In genomic region chr22:30235687-30236170, GRCh38 we compare ENCODE assay signal across 10 cellular contexts. TPM values are rescaled to one million over a fixed set of nuclear protein-coding genes. Genes with fewer than 3 reads are reported as not detected.
DNase-seq lines count a peak whose midpoint lies in the region; ATAC-seq and TF ChIP-seq lines count a peak whose summit lies in the region.
"Had no signal": no experiment of that assay in that cellular context is flagged by ENCODE, and none has a peak within 500 bp of the region (broad histone marks: within the 10 kb centered on the region; RNA-seq: fewer than 3 reads in every experiment).

No MANE protein-coding gene starts in this region.

- BruUV-seq in IMR-90 (replicated peaks; lab: Mats Ljungman, UMichigan) (no TSS peak), MCF 10A (replicated peaks; lab: Mats Ljungman, UMichigan) (no TSS peak)

- no peaks in the 10 kb centered on the region for H3K9me3 Mint-ChIP-seq in MCF 10A (ENCODE audit: unreplicated experiment)

- H3K56ac ChIP-seq in IMR-90 (ENCODE audit: extremely low read depth, insufficient read depth, low read length) = peak overlapping the region; percentile 94

- peak; percentile 85 for DNase-seq in AG10803 (ENCODE audit: low read depth)
- peak; percentile 88 for DNase-seq in IMR-90
- peak; percentile 57 for DNase-seq in MCF 10A (ENCODE audit: unreplicated experiment)
- DNase-seq in lung (ENCODE audit: low spot score) = peak; percentile 65
- DNase-seq in NCI-H2227 treated with DMSO at 0.1 percent for 48 hours (lab: John Stamatoyannopoulos, UW) = no peak

- H3K4me1 ChIP-seq in IMR-90 (ENCODE audit: control insufficient read depth, insufficient read depth, low read length) = peaks cover 35% of the 10 kb centered on the region
- H3K4me1 ChIP-seq in lung (ENCODE audit: control insufficient read depth in 2 of 2, insufficient read depth in 2 of 2, low read length in 2 of 2) = no peaks in the 10 kb centered on the region

- peak overlapping the region; percentile 78 for H2BK15ac ChIP-seq in IMR-90 (ENCODE audit: low read depth, low read length)

- peaks cover 3% of the 10 kb centered on the region; the same call in 1 of the 2 replicates for H3K36me3 ChIP-seq in IMR-90 (ENCODE audit: control insufficient read depth, insufficient read depth, low read length)
- no peaks in the 10 kb centered on the region for H3K36me3 ChIP-seq in lung (ENCODE audit: control insufficient read depth in 2 of 2, insufficient read depth in 2 of 2, low read length in 2 of 2)

- ATAC-seq in IMR-90 (ENCODE audit: low read depth) (peak; percentile 61), lung (ENCODE audit: insufficient read depth, low FRiP score) (no peak), GM21528 (IDR thresholded peaks at IDR 0.05; ENCODE audit: low FRiP score, unreplicated experiment) (no peak), HG03457 (IDR thresholded peaks at IDR 0.05; ENCODE audit: unreplicated experiment) (no peak), HG03521 (IDR thresholded peaks at IDR 0.05; ENCODE audit: unreplicated experiment) (no peak)
- ATAC-seq: left lobe of liver had no signal

- no peaks in the 10 kb centered on the region for H3K36me3 Mint-ChIP-seq in MCF 10A (ENCODE audit: insufficient read depth, unreplicated experiment)

- peak overlapping the region; percentile 97 for H2BK20ac ChIP-seq in IMR-90 (ENCODE audit: low read depth, low read length)

- peak overlapping the region; percentile 91 for H3K27ac ChIP-seq in IMR-90 (ENCODE audit: insufficient read depth, low read length)
- peak overlapping the region in 1 of 2 donors; percentile 52 for H3K27ac ChIP-seq in lung (ENCODE audit: low read depth in 1 of 2, low read length in 1 of 2)

- peak overlapping the region; percentile 97 for H2AK5ac ChIP-seq in IMR-90 (ENCODE audit: low read depth, low read length)

- TF ChIP-seq POLR2A in IMR-90 (IDR thresholded peaks at IDR 0.05; ENCODE audit: low read depth, low read length) = no peak

- no peak overlapping the region for H3K4me3 Mint-ChIP-seq in MCF 10A (ENCODE audit: unreplicated experiment)

- dilution Hi-C loops in IMR-90 (cut with HindIII; ENCODE audit: low sequenced_read_pairs, unreplicated experiment) = no loop called here

- no peaks in the 10 kb centered on the region for H3K9me3 ChIP-seq in IMR-90 (ENCODE audit: control insufficient read depth, insufficient read depth, low read length)
- no peaks in the 10 kb centered on the region for H3K9me3 ChIP-seq in lung (ENCODE audit: control insufficient read depth in 2 of 2, insufficient read depth in 1 of 2, low read length in 1 of 2)

- H2BK5ac ChIP-seq in IMR-90 (ENCODE audit: low read depth, low read length, poor library complexity, severe bottlenecking) = peak overlapping the region; percentile 87

- no peak overlapping the region for H3K4me2 ChIP-seq in IMR-90 (ENCODE audit: low read depth, low read length)

- peak overlapping the region; percentile 93 for H3K23ac ChIP-seq in IMR-90 (ENCODE audit: low read depth, low read length)

- peak overlapping the region; percentile 89 for H4K5ac ChIP-seq in IMR-90 (ENCODE audit: low read depth, low read length)

- H3K9me1 ChIP-seq in IMR-90 (ENCODE audit: insufficient read depth, low read length) = peaks cover 12% of the 10 kb centered on the region

- H3K27me3 Mint-ChIP-seq in MCF 10A (ENCODE audit: insufficient read depth, unreplicated experiment) = no peaks in the 10 kb centered on the region

- in situ Hi-C loops in IMR-90 (cut with MboI; ENCODE audit: low sequenced_read_pairs) = no loop called here

- H2AK9ac ChIP-seq in IMR-90 (replicated peaks; ENCODE audit: low read depth, low read length, poor library complexity) = peak overlapping the region; percentile 85

- peak overlapping the region; percentile 96 for H3K14ac ChIP-seq in IMR-90 (replicated peaks; ENCODE audit: low read depth, low read length)

- H2AFZ ChIP-seq in IMR-90 (replicated peaks; ENCODE audit: low read length, poor library complexity) = peak overlapping the region; percentile 25

- H4K91ac ChIP-seq in IMR-90 (ENCODE audit: insufficient read depth, low read depth, low read length) = peak overlapping the region; percentile 99

- intact Hi-C loops in IMR-90 (cut with micrococcal nuclease) = loop anchor here (1.0 to 5.0 kb wide), 2 partner anchors 28 to 38 kb away; no protein-coding TSS in a partner anchor
- intact Hi-C loops in MCF 10A (cut with micrococcal nuclease) = no loop called here

- WGBS in IMR-90 (ENCODE audit: extremely low coverage in 2 of 2, insufficient read length in 1 of 2), 2 experiments = 12% methylated on average over 7 of the region's 10 CpGs; no CpG with 5 or more reads in 1 of the 2 experiments
- WGBS in lung, 2 donors = 57 to 87% methylated on average over 10 of the region's 10 CpGs

- peak overlapping the region; percentile 78 for H3K27ac Mint-ChIP-seq in MCF 10A (ENCODE audit: low read depth, unreplicated experiment)

- peak overlapping the region; percentile 98 to 99 for H4K8ac ChIP-seq in IMR-90 (ENCODE audit: low read depth in 2 of 2, low read length in 2 of 2)

- no peak for TF ChIP-seq RAD21 in IMR-90 (IDR thresholded peaks at IDR 0.05; ENCODE audit: low read length)

- CTCF ChIA-PET in IMR-90 (lab: Yijun Ruan, JAX) (no interaction called here), MCF 10A (lab: Yijun Ruan, JAX) (interaction anchor here (0.8 to 0.9 kb wide), 2 partner anchors 27 to 53 kb away, joined by 3 read pairs; partner anchors contain the start of gene CASTOR1)

- peak overlapping the region; percentile 99 for H2BK120ac ChIP-seq in IMR-90 (ENCODE audit: low read depth, low read length)

- H3K18ac ChIP-seq in IMR-90 (ENCODE audit: low read depth, low read length) = peak overlapping the region; percentile 90

- no peaks in the 10 kb centered on the region for H4K20me1 ChIP-seq in IMR-90 (ENCODE audit: insufficient read depth, low read length)

- no peak overlapping the region for H3K4me3 ChIP-seq in AG10803 (ENCODE audit: low read length)
- no peak overlapping the region for H3K4me3 ChIP-seq in IMR-90 (ENCODE audit: insufficient read depth, low read depth, low read length)
- H3K4me3 ChIP-seq in lung = no peak overlapping the region

- peak overlapping the region; percentile 74 for H3K9ac ChIP-seq in IMR-90 (ENCODE audit: low read depth, low read length)

- H3K4ac ChIP-seq in IMR-90 (ENCODE audit: low read depth, low read length) = peak overlapping the region; percentile 98

- H3K4me1 Mint-ChIP-seq in MCF 10A (ENCODE audit: insufficient read depth, unreplicated experiment) = peaks cover 22% of the 10 kb centered on the region

- POLR2A ChIA-PET in IMR-90 (lab: Charles Lee; ENCODE audit: unreplicated experiment) (interaction anchor here (1.5 kb wide), 1 partner anchor 31 kb away, joined by 6 read pairs; no protein-coding TSS in a partner anchor), MCF 10A (lab: Yijun Ruan, JAX) (interaction anchor here (1.0 kb wide), 1 partner anchor 55 kb away, joined by 3 read pairs; no protein-coding TSS in a partner anchor)

- no peaks in the 10 kb centered on the region for H3K27me3 ChIP-seq in IMR-90 (ENCODE audit: control insufficient read depth, insufficient read depth, low read length)
- H3K27me3 ChIP-seq in lung (ENCODE audit: control insufficient read depth, insufficient read depth) = no peaks in the 10 kb centered on the region

- H3K79me1 ChIP-seq in IMR-90 (ENCODE audit: low read depth in 1 of 2, low read length in 2 of 2) = peaks cover 0 to 7% of the 10 kb centered on the region in 2 experiments; a peak in 1 of 4 replicates

- TF ChIP-seq CTCF in AG10803 (conservative IDR thresholded peaks at IDR 0.05; ENCODE audit: low read length) = no peak
- TF ChIP-seq CTCF in IMR-90 (conservative IDR thresholded peaks at IDR 0.05; ENCODE audit: low read depth, low read length) = no peak
- no peak for TF ChIP-seq CTCF in MCF 10A (IDR thresholded peaks at IDR 0.05; ENCODE audit: unreplicated experiment)
- no peak for TF ChIP-seq CTCF in lung (IDR thresholded peaks at IDR 0.05; ENCODE audit: control extremely low read depth, extremely low read depth)

TF ChIP-seq in IMR-90, 13 proteins besides CTCF, POLR2A, EP300 and RAD21:
- TF ChIP-seq RFX5 (IDR thresholded peaks at IDR 0.05; ENCODE audit: low read depth, low read length) (no peak), MAZ (IDR thresholded peaks at IDR 0.05; ENCODE audit: borderline replicate concordance, low read depth, low read length) (peak; percentile 69; the same call in 1 of the 2 replicates)

RNA-seq across cellular contexts. Expression of gene LIF, which starts 10.8 kb away (rescaled TPM):
- total RNA-seq in IMR-90 (2012; rRNA removed) (79.4 and 130 TPM in 2 replicates), MCF 10A (2022) (9.5 and 19.3 TPM in 2 replicates), lung (1 to 10 TPM in 1 of 2 donors, under 1 TPM in 1; 0.77 to 5.1 TPM)
- polyA plus RNA-seq in IMR-90 (2012; rRNA removed) (203 and 214 TPM in 2 replicates), lung (10 to 100 TPM in 1 of 2 donors, 1 to 10 TPM in 1; 5.1 to 26.1 TPM)
- 41.6 and 110 TPM in 2 replicates for polyA plus RNA-seq in IMR-90 (2012; cell fraction: cytosol; rRNA removed)
- polyA plus RNA-seq in IMR-90 (2012; cell fraction: nucleus; rRNA removed; ENCODE audit: low replicate concordance) = 1,609 and 2,085 TPM in 2 replicates

RNA-seq across cellular contexts. Expression of gene OSM, which starts 30.9 kb away (rescaled TPM):
- total RNA-seq in IMR-90 (2012; rRNA removed) = not detected in 2 replicates
- polyA plus RNA-seq in IMR-90 (2012; rRNA removed) = not detected in 2 replicates
- 0.07 TPM in 1 of 2 replicates, not detected in the other for polyA plus RNA-seq in IMR-90 (2012; cell fraction: cytosol; rRNA removed)
- 0.42 and 0.81 TPM in 2 replicates for polyA plus RNA-seq in IMR-90 (2012; cell fraction: nucleus; rRNA removed; ENCODE audit: low replicate concordance)
- total RNA-seq in MCF 10A (2022) = not detected in 2 replicates
- total RNA-seq in lung = 1 to 10 TPM; 1.8 to 3.3 TPM
- 10 to 100 TPM in 1 of 2 donors, under 1 TPM in 1; 0.57 to 33.2 TPM for polyA plus RNA-seq in lung
- total RNA-seq: dermis microvascular lymphatic vessel endothelial cell had no signal

RNA-seq across cellular contexts. Expression of gene CASTOR1, which starts 53.6 kb away (rescaled TPM):
- total RNA-seq in IMR-90 (2012; rRNA removed) = 10.6 and 11.7 TPM in 2 replicates
- polyA plus RNA-seq in IMR-90 (2012; rRNA removed) = 23.5 and 26.9 TPM in 2 replicates
- polyA plus RNA-seq in IMR-90 (2012; cell fraction: cytosol; rRNA removed) = 11.4 and 33.1 TPM in 2 replicates
- polyA plus RNA-seq in IMR-90 (2012; cell fraction: nucleus; rRNA removed; ENCODE audit: low replicate concordance) = 55.8 and 106 TPM in 2 replicates
- total RNA-seq in MCF 10A (2022) = 1.2 and 4.8 TPM in 2 replicates
- total RNA-seq in lung = 10 to 100 TPM; 12.6 to 26.5 TPM
- polyA plus RNA-seq in lung = 10 to 100 TPM; 14.1 to 16.5 TPM
